Comparison of ENCODE assay signal across 11 cellular contexts in genomic region chr15:29018406-29018805, GRCh38.
DNase-seq lines count a peak whose midpoint lies in the region; ATAC-seq, FAIRE-seq and TF ChIP-seq lines count a peak whose summit lies in the region.
"Had no signal": no experiment of that assay in that cellular context is flagged by ENCODE, and none has a peak within 500 bp of the region (broad histone marks: within the 10 kb centered on the region; RNA-seq: fewer than 3 reads in every experiment).

No MANE protein-coding gene starts in this region.

- H3K4me1 ChIP-seq in Caco-2 (no peaks in the 10 kb centered on the region), K562 (replicated peaks in 1 of 2; ENCODE audit: control insufficient read depth in 2 of 2, insufficient read depth in 2 of 2, low read length in 2 of 2) (peaks cover 0 to 3% of the 10 kb centered on the region in 2 experiments; a peak in 2 of 5 replicates), mesenchymal stem cell (ENCODE audit: control insufficient read depth, insufficient read depth, low read depth, low read length) (no peaks in the 10 kb centered on the region)

- H3K4me2 ChIP-seq in K562 (ENCODE audit: insufficient read depth, low read length) (no peak overlapping the region), mesenchymal stem cell (ENCODE audit: low read length, poor library complexity, severe bottlenecking) (no peak overlapping the region)
- H3K4me2 ChIP-seq: smooth muscle cell had no signal

- no peak overlapping the region for H3K27ac Mint-ChIP-seq in Caco-2 (ENCODE audit: unreplicated experiment)
- no peak overlapping the region for H3K27ac Mint-ChIP-seq in activated T-helper 1 cell treated with anti-CD3 and anti-CD28 coated beads, Interleukin-12 subunit alpha, Interleukin-12 subunit beta, Interleukin-2, Interleukin-4 antibody, amounts not matched to agents 30 ng/mL and 10 ng/mL and 1 ng/mL, durations not matched to agents 14 hours and 24 hours and 36 hours
- no peak overlapping the region for H3K27ac Mint-ChIP-seq in Calu3 (ENCODE audit: unreplicated experiment)
- H3K27ac Mint-ChIP-seq: activated naive CD8-positive, alpha-beta T cell treated with anti-CD3 and anti-CD28 coated beads, Interleukin-2, amount 10 ng/mL, durations not matched to agents 7 days and 5 days had no signal

- TF ChIP-seq CTCF in Caco-2 (IDR thresholded peaks at IDR 0.05; ENCODE audit: insufficient read depth in 1 of 2, low read depth in 1 of 2, low read length in 1 of 2, severe bottlenecking in 1 of 2, unreplicated experiment in 1 of 2), result peak; percentile 44 to 48
- no peak for TF ChIP-seq CTCF in K562 (IDR thresholded peaks at IDR 0.05 in 2 of 3, conservative IDR thresholded peaks at IDR 0.05 in 1 of 3; ENCODE audit: insufficient read depth in 2 of 3, low read depth in 1 of 3, low read length in 3 of 3)
- TF ChIP-seq CTCF in Calu3 (IDR thresholded peaks at IDR 0.05; ENCODE audit: unreplicated experiment), result no peak

- intact Hi-C loops in Caco-2 (cut with micrococcal nuclease; ENCODE audit: unreplicated experiment) (no loop called here), K562 (cut with micrococcal nuclease) (no loop called here), Calu3 (cut with micrococcal nuclease; ENCODE audit: unreplicated experiment) (no loop called here)
- intact Hi-C loops in activated T-helper 1 cell treated with anti-CD3 and anti-CD28 coated beads, Interleukin-12 subunit alpha, Interleukin-12 subunit beta, Interleukin-2, Interleukin-4 antibody, amounts not matched to agents 30 ng/mL and 10 ng/mL and 1 ng/mL, durations not matched to agents 14 hours and 24 hours and 36 hours (cut with micrococcal nuclease), result no loop called here

- in situ Hi-C loops in K562 (cut with MboI), result no loop called here

- H3K9me3 ChIP-seq in Caco-2, result no peaks in the 10 kb centered on the region
- no peaks in the 10 kb centered on the region for H3K9me3 ChIP-seq in K562 (replicated peaks; ENCODE audit: control insufficient read depth, insufficient read depth, low read depth, low read length)
- H3K9me3 ChIP-seq in mesenchymal stem cell (ENCODE audit: control insufficient read depth, low read length), result no peaks in the 10 kb centered on the region

- H2BK120ac ChIP-seq in mesenchymal stem cell (ENCODE audit: low read depth, low read length), result no peak overlapping the region

- H3K23ac ChIP-seq in mesenchymal stem cell (ENCODE audit: low read length in 2 of 2), result no peak overlapping the region

- peak overlapping the region in 1 of 2 experiments; percentile 21 for H3K18ac ChIP-seq in mesenchymal stem cell (ENCODE audit: low read depth in 1 of 2, low read length in 2 of 2)

- DNase-seq in Caco-2 (peak in 1 of 2 experiments; percentile 35), HPDE6-E6E7 (ENCODE audit: extremely low spot score) (peak; percentile 12), K562 (ENCODE audit: extremely low read depth in 1 of 4, low spot score in 3 of 4) (no peak), mesenchymal stem cell (no peak), frontal cortex (ENCODE audit: low spot score in 2 of 2) (no peak), Calu3 (no peak)
- no peak for DNase-seq in activated T-helper 1 cell treated with anti-CD3 and anti-CD28 coated beads, Interleukin-12 subunit alpha, Interleukin-12 subunit beta, Interleukin-2, Interleukin-4 antibody, amounts not matched to agents 30 ng/mL and 10 ng/mL and 1 ng/mL, durations not matched to agents 14 hours and 24 hours and 36 hours (ENCODE audit: low spot score)
- DNase-seq: activated naive CD8-positive, alpha-beta T cell treated with anti-CD3 and anti-CD28 coated beads, Interleukin-2, amount 10 ng/mL, durations not matched to agents 7 days and 5 days; hypothalamus; occipital lobe had no signal

- H3K27me3 Mint-ChIP-seq in Caco-2 (ENCODE audit: insufficient read depth, unreplicated experiment), result peaks cover 29% of the 10 kb centered on the region
- H3K27me3 Mint-ChIP-seq in activated T-helper 1 cell treated with anti-CD3 and anti-CD28 coated beads, Interleukin-12 subunit alpha, Interleukin-12 subunit beta, Interleukin-2, Interleukin-4 antibody, amounts not matched to agents 30 ng/mL and 10 ng/mL and 1 ng/mL, durations not matched to agents 14 hours and 24 hours and 36 hours (ENCODE audit: insufficient read depth), result peaks cover 5% of the 10 kb centered on the region
- H3K27me3 Mint-ChIP-seq in Calu3 (ENCODE audit: unreplicated experiment), result no peaks in the 10 kb centered on the region
- H3K27me3 Mint-ChIP-seq: activated naive CD8-positive, alpha-beta T cell treated with anti-CD3 and anti-CD28 coated beads, Interleukin-2, amount 10 ng/mL, durations not matched to agents 7 days and 5 days had no signal

- no peak overlapping the region for H3K4me3 Mint-ChIP-seq in Caco-2 (ENCODE audit: unreplicated experiment)
- no peak overlapping the region for H3K4me3 Mint-ChIP-seq in activated T-helper 1 cell treated with anti-CD3 and anti-CD28 coated beads, Interleukin-12 subunit alpha, Interleukin-12 subunit beta, Interleukin-2, Interleukin-4 antibody, amounts not matched to agents 30 ng/mL and 10 ng/mL and 1 ng/mL, durations not matched to agents 14 hours and 24 hours and 36 hours
- no peak overlapping the region for H3K4me3 Mint-ChIP-seq in Calu3 (ENCODE audit: low read depth, unreplicated experiment)
- H3K4me3 Mint-ChIP-seq: activated naive CD8-positive, alpha-beta T cell treated with anti-CD3 and anti-CD28 coated beads, Interleukin-2, amount 10 ng/mL, durations not matched to agents 7 days and 5 days had no signal

- no peak overlapping the region for H2AFZ ChIP-seq in K562 (ENCODE audit: low read depth, low read length)
- H2AFZ ChIP-seq in mesenchymal stem cell (ENCODE audit: low read depth, low read length), result no peak overlapping the region

- H3K9me1 ChIP-seq in K562 (ENCODE audit: control insufficient read depth, insufficient read depth, low read length), result no peaks in the 10 kb centered on the region

- no peaks in the 10 kb centered on the region for H3K9me3 Mint-ChIP-seq in Caco-2 (ENCODE audit: unreplicated experiment)
- no peaks in the 10 kb centered on the region for H3K9me3 Mint-ChIP-seq in activated T-helper 1 cell treated with anti-CD3 and anti-CD28 coated beads, Interleukin-12 subunit alpha, Interleukin-12 subunit beta, Interleukin-2, Interleukin-4 antibody, amounts not matched to agents 30 ng/mL and 10 ng/mL and 1 ng/mL, durations not matched to agents 14 hours and 24 hours and 36 hours
- peaks cover 2% of the 10 kb centered on the region for H3K9me3 Mint-ChIP-seq in Calu3 (ENCODE audit: low read depth, unreplicated experiment)
- H3K9me3 Mint-ChIP-seq: activated naive CD8-positive, alpha-beta T cell treated with anti-CD3 and anti-CD28 coated beads, Interleukin-2, amount 10 ng/mL, durations not matched to agents 7 days and 5 days had no signal

- no peak for TF ChIP-seq POLR2A in K562 (conservative IDR thresholded peaks at IDR 0.05)

- BruUV-seq in Caco-2 (replicated peaks; lab: Mats Ljungman, UMichigan) (no TSS peak), K562 (replicated peaks; lab: Mats Ljungman, UMichigan) (no TSS peak), Calu3 (replicated peaks; lab: Mats Ljungman, UMichigan) (no TSS peak)

- H2BK5ac ChIP-seq in mesenchymal stem cell (ENCODE audit: low read depth, low read length, poor library complexity, severe bottlenecking), result no peak overlapping the region

- H3K9ac ChIP-seq in K562 (ENCODE audit: insufficient read depth in 1 of 2, low read depth in 2 of 2, low read length in 2 of 2), result no peak overlapping the region; a peak in 1 of 4 replicates
- no peak overlapping the region for H3K9ac ChIP-seq in mesenchymal stem cell (ENCODE audit: low read length)

- POLR2A ChIA-PET in Caco-2 (lab: Charles Lee), result no interaction called here
- POLR2A ChIA-PET in K562 (lab: Yijun Ruan, JAX), result interaction anchor here (0.6 kb wide), 1 partner anchor 290 kb away, joined by 3 read pairs; no protein-coding TSS in a partner anchor

- H3K14ac ChIP-seq in mesenchymal stem cell (ENCODE audit: low read length in 2 of 2), result peak overlapping the region in 1 of 2 experiments; percentile 72

- peak; percentile 59 for ATAC-seq in K562

- no peaks in the 10 kb centered on the region for H3K4me1 Mint-ChIP-seq in Caco-2 (ENCODE audit: low read depth, unreplicated experiment)
- no peaks in the 10 kb centered on the region for H3K4me1 Mint-ChIP-seq in activated T-helper 1 cell treated with anti-CD3 and anti-CD28 coated beads, Interleukin-12 subunit alpha, Interleukin-12 subunit beta, Interleukin-2, Interleukin-4 antibody, amounts not matched to agents 30 ng/mL and 10 ng/mL and 1 ng/mL, durations not matched to agents 14 hours and 24 hours and 36 hours (ENCODE audit: low read depth)
- no peaks in the 10 kb centered on the region for H3K4me1 Mint-ChIP-seq in Calu3 (ENCODE audit: low read depth, unreplicated experiment)

- WGBS in K562 (ENCODE audit: insufficient coverage, low coverage, missing lambda C conversion rate), result no CpG with 5 or more reads among the region's 1 CpG
- 61% methylated on average over 1 of the region's 1 CpG for WGBS in mesenchymal stem cell

- H2BK15ac ChIP-seq in mesenchymal stem cell (ENCODE audit: low read depth, poor library complexity, severe bottlenecking), result no peak overlapping the region

- H2BK12ac ChIP-seq in mesenchymal stem cell (ENCODE audit: low read length in 2 of 2), result peak overlapping the region in 1 of 2 experiments; percentile 33

- H3K27me3 ChIP-seq in Caco-2 (replicated peaks; ENCODE audit: control insufficient read depth, insufficient read depth, low read length), result no peaks in the 10 kb centered on the region
- no peaks in the 10 kb centered on the region for H3K27me3 ChIP-seq in K562 (ENCODE audit: control insufficient read depth in 2 of 2, insufficient read depth in 2 of 2, low read length in 2 of 2)
- peaks cover 0 to 4% of the 10 kb centered on the region in 2 experiments for H3K27me3 ChIP-seq in mesenchymal stem cell (ENCODE audit: control insufficient read depth in 1 of 2, insufficient read depth in 1 of 2, low read length in 2 of 2)

- H3K36me3 ChIP-seq in Caco-2 (ENCODE audit: control insufficient read depth, insufficient read depth, low read length), result no peaks in the 10 kb centered on the region
- no peaks in the 10 kb centered on the region for H3K36me3 ChIP-seq in K562 (ENCODE audit: control insufficient read depth, insufficient read depth, low read length)
- H3K36me3 ChIP-seq in mesenchymal stem cell (ENCODE audit: control insufficient read depth in 1 of 2, insufficient read depth in 2 of 2, low read depth in 1 of 2, low read length in 2 of 2), result no peaks in the 10 kb centered on the region

- CTCF ChIA-PET in Caco-2 (lab: Charles Lee) (interaction anchor here (0.6 kb wide), 1 partner anchor 84 kb away, joined by 3 read pairs; no protein-coding TSS in a partner anchor), K562 (lab: Yijun Ruan, JAX; ENCODE audit: low intra/inter-chr PET ratio) (no interaction called here), Calu3 (lab: Charles Lee) (no interaction called here)

- H4K20me1 ChIP-seq in K562 (replicated peaks; ENCODE audit: control insufficient read depth, insufficient read depth, low read length), result no peaks in the 10 kb centered on the region

- TF ChIP-seq RAD21 in K562 (CRISPR knock-in tag; conservative IDR thresholded peaks at IDR 0.05 in 1 of 2, IDR thresholded peaks at IDR 0.05 in 1 of 2), result no peak

- H3K4me3 ChIP-seq in Caco-2 (ENCODE audit: low read depth, low read length) (no peak overlapping the region), K562 (no peak overlapping the region), mesenchymal stem cell (ENCODE audit: insufficient read depth in 1 of 2, low read depth in 1 of 2, low read length in 2 of 2) (no peak overlapping the region)
- H3K4me3 ChIP-seq: smooth muscle cell had no signal

- peak overlapping the region; percentile 18 for H4K91ac ChIP-seq in mesenchymal stem cell (ENCODE audit: low read length)

- TF ChIP-seq EP300 in K562 (IDR thresholded peaks at IDR 0.05; ENCODE audit: low read length), result no peak

- no peak overlapping the region for H2AK5ac ChIP-seq in mesenchymal stem cell (ENCODE audit: low read length, severe bottlenecking)

- no peak overlapping the region for H3K4ac ChIP-seq in mesenchymal stem cell (ENCODE audit: low read depth in 1 of 2, low read length in 2 of 2)

- no peak overlapping the region for H4K8ac ChIP-seq in mesenchymal stem cell (ENCODE audit: low read length)

- H3K36me3 Mint-ChIP-seq in Caco-2 (ENCODE audit: insufficient read depth, unreplicated experiment) (no peaks in the 10 kb centered on the region), Calu3 (ENCODE audit: insufficient read depth, unreplicated experiment) (no peaks in the 10 kb centered on the region)
- H3K36me3 Mint-ChIP-seq in activated T-helper 1 cell treated with anti-CD3 and anti-CD28 coated beads, Interleukin-12 subunit alpha, Interleukin-12 subunit beta, Interleukin-2, Interleukin-4 antibody, amounts not matched to agents 30 ng/mL and 10 ng/mL and 1 ng/mL, durations not matched to agents 14 hours and 24 hours and 36 hours (ENCODE audit: low read depth), result no peaks in the 10 kb centered on the region

- H3K79me2 ChIP-seq in K562 (ENCODE audit: control insufficient read depth, insufficient read depth, low read length), result no peaks in the 10 kb centered on the region

- H3K27ac ChIP-seq in K562 (ENCODE audit: extremely low read depth, low read depth, low read length), result no peak overlapping the region
- H3K27ac ChIP-seq in mesenchymal stem cell (ENCODE audit: low read length, poor library complexity, severe bottlenecking), result no peak overlapping the region

- H3K79me1 ChIP-seq in mesenchymal stem cell (replicated peaks; ENCODE audit: low read length, poor library complexity, severe bottlenecking), result no peaks in the 10 kb centered on the region

- FAIRE-seq in K562 (lab: Jason Lieb, UNC) (no peak), frontal cortex (lab: Jason Lieb, UNC) (no peak)

Comparison
In these comparisons a context has a peak if more than half of its experiments do, and no peak if none do; other contexts are left out.
1. CTCF ChIP-seq: peak in Caco-2 (2 of 2); none in K562 (0 of 3) and Calu3 (single experiment).